In genomic region chr6:53718597-53719460, GRCh38 we compare ENCODE assay signal across 8 cellular contexts. TPM values are rescaled to one million over a fixed set of nuclear protein-coding genes. Genes with fewer than 3 reads are reported as not detected.
DNase-seq lines count a peak whose midpoint lies in the region; ATAC-seq and TF ChIP-seq lines count a peak whose summit lies in the region.

No MANE protein-coding gene starts in this region.

- H3K4me2 ChIP-seq in SK-N-SH: no peak overlapping the region

- H3K27ac Mint-ChIP-seq in CD4-positive, alpha-beta T cell: no peak overlapping the region

- no peak overlapping the region for H3K27ac ChIP-seq in CD4-positive, alpha-beta T cell (ENCODE audit: low read depth, low read length)
- H3K27ac ChIP-seq in SK-N-SH (ENCODE audit: low read depth in 2 of 2, low read length in 1 of 2): no peak overlapping the region
- peak overlapping the region in 1 of 2 donors; percentile 47 for H3K27ac ChIP-seq in uterus

- peak; percentile 54 for TF ChIP-seq RAD21 in SK-N-SH (IDR thresholded peaks at IDR 0.05; ENCODE audit: low read length)

- H3K27me3 Mint-ChIP-seq in CD4-positive, alpha-beta T cell: peaks cover 28% of the 10 kb centered on the region

- TF ChIP-seq EP300 in SK-N-SH (IDR thresholded peaks at IDR 0.05; ENCODE audit: borderline replicate concordance in 1 of 2, low read depth in 1 of 2, low read length in 1 of 2): no peak

- H3K4me1 ChIP-seq in SK-N-SH (ENCODE audit: control insufficient read depth in 1 of 2, insufficient read depth in 2 of 2, low read depth in 1 of 2, low read length in 1 of 2): no peaks in the 10 kb centered on the region
- no peaks in the 10 kb centered on the region for H3K4me1 ChIP-seq in uterus

- H3K4me1 Mint-ChIP-seq in CD4-positive, alpha-beta T cell (ENCODE audit: low read depth): peaks cover 4% of the 10 kb centered on the region

- H3K79me2 ChIP-seq in SK-N-SH (ENCODE audit: insufficient read depth): no peaks in the 10 kb centered on the region

- H3K4me3 ChIP-seq in SK-N-SH (ENCODE audit: low read depth in 2 of 2, low read length in 1 of 2) (no peak overlapping the region; a peak in 1 of 4 replicates), uterus (no peak overlapping the region)

- H3F3A ChIP-seq in SK-N-SH (replicated peaks; ENCODE audit: insufficient read depth): no peaks in the 10 kb centered on the region

- CTCF ChIA-PET in CD4-positive, alpha-beta T cell (lab: Charles Lee): interaction anchor here (0.5 to 1.8 kb wide), 10 partner anchors 10 to 560 kb away, joined by 3 to 26 read pairs (median 3); no protein-coding TSS in a partner anchor
- CTCF ChIA-PET in SK-N-SH (lab: Yijun Ruan, JAX): interaction anchor here (0.5 to 4.0 kb wide), 47 partner anchors 9 to 420 kb away, joined by 3 to 76 read pairs (median 4); partner anchors contain the start of gene KLHL31

- H3K9me3 Mint-ChIP-seq in CD4-positive, alpha-beta T cell: no peaks in the 10 kb centered on the region

- intact Hi-C loops in CD4-positive, alpha-beta T cell (cut with DNase I, micrococcal nuclease): no loop called here
- intact Hi-C loops in uterus (cut with DNase I; ENCODE audit: low total_unique reads): no loop called here

- H3K9me2 ChIP-seq in SK-N-SH: no peaks in the 10 kb centered on the region

- ATAC-seq in CD4-positive, alpha-beta T cell (ENCODE audit: poor library complexity): peak; percentile 58
- ATAC-seq in GM18511 (IDR thresholded peaks at IDR 0.05; ENCODE audit: unreplicated experiment) (peak; percentile 99), HG02852 (IDR thresholded peaks at IDR 0.05; ENCODE audit: unreplicated experiment) (peak; percentile 97)

- no peak overlapping the region for H3K4me3 Mint-ChIP-seq in CD4-positive, alpha-beta T cell

- H3K36me3 ChIP-seq in SK-N-SH (replicated peaks in 1 of 2; ENCODE audit: control insufficient read depth in 1 of 2, insufficient read depth in 2 of 2, low read length in 1 of 2): no peaks in the 10 kb centered on the region
- no peaks in the 10 kb centered on the region for H3K36me3 ChIP-seq in uterus

- H3K36me3 Mint-ChIP-seq in CD4-positive, alpha-beta T cell (ENCODE audit: low read depth): no peaks in the 10 kb centered on the region

- POLR2A ChIA-PET in CD4-positive, alpha-beta T cell (lab: Charles Lee): no interaction called here
- POLR2A ChIA-PET in SK-N-SH (lab: Yijun Ruan, JAX): interaction anchor here (0.7 kb wide), 1 partner anchor 174 kb away, joined by 3 read pairs; the partner anchor contains the start of gene GCLC

- H3K27me3 ChIP-seq in CD4-positive, alpha-beta T cell (ENCODE audit: control insufficient read depth, insufficient read depth, low read length): no peaks in the 10 kb centered on the region
- peaks cover 37% of the 10 kb centered on the region; the same call in 1 of the 2 replicates for H3K27me3 ChIP-seq in SK-N-SH (ENCODE audit: insufficient read depth)
- no peaks in the 10 kb centered on the region for H3K27me3 ChIP-seq in uterus

- H3K9me3 ChIP-seq in CD4-positive, alpha-beta T cell (ENCODE audit: control insufficient read depth, low read length): no peaks in the 10 kb centered on the region
- no peaks in the 10 kb centered on the region for H3K9me3 ChIP-seq in SK-N-SH
- H3K9me3 ChIP-seq in uterus: no peaks in the 10 kb centered on the region

- TF ChIP-seq CTCF in CD4-positive, alpha-beta T cell (IDR thresholded peaks at IDR 0.05): peak; percentile 79
- TF ChIP-seq CTCF in SK-N-SH (IDR thresholded peaks at IDR 0.05) (peak; percentile 84), uterus (IDR thresholded peaks at IDR 0.05) (peak; percentile 58 to 78 (median 68))

- H4K20me1 ChIP-seq in SK-N-SH (ENCODE audit: insufficient read depth): no peaks in the 10 kb centered on the region

- TF ChIP-seq POLR2A in uterus (IDR thresholded peaks at IDR 0.05): no peak

- WGBS in SK-N-SH (ENCODE audit: low lambda C conversion rate): 35% methylated on average over 9 of the region's 9 CpGs

- DNase-seq in CD4-positive, alpha-beta T cell: peak in 1 of 10 experiments; percentile 16
- DNase-seq in NCI-H1092 (lab: John Stamatoyannopoulos, UW): peak; percentile 44
- DNase-seq in SK-N-SH: peak; percentile 45
- peak; percentile 4 for DNase-seq in effector CD4-positive, alpha-beta T cell
- peak; percentile 81 to 82 for DNase-seq in lung microvascular endothelial cell (ENCODE audit: low read depth in 2 of 2)
- DNase-seq in uterus: peak; percentile 22 to 54

- no peak overlapping the region for H2AFZ ChIP-seq in SK-N-SH (ENCODE audit: low read depth)

- no peak overlapping the region for H3K9ac ChIP-seq in SK-N-SH

TF ChIP-seq in SK-N-SH, 30 proteins besides CTCF, POLR2A, EP300 and RAD21:
- TF ChIP-seq SMC3 (IDR thresholded peaks at IDR 0.05; ENCODE audit: low read depth, low read length) (peak; percentile 33; the same call in 1 of the 2 replicates), TCF12 (IDR thresholded peaks at IDR 0.05) (no peak), NFIC (IDR thresholded peaks at IDR 0.05; ENCODE audit: borderline replicate concordance) (no peak)
TF ChIP-seq in SK-N-SH: peak in this region for 1.

RNA-seq across cellular contexts. Expression of gene KLHL31, which starts 53.3 kb away (rescaled TPM):
- total RNA-seq in CD4-positive, alpha-beta T cell: under 1 TPM; 0.03 to 0.08 TPM
- not detected in 2 replicates for polyA plus RNA-seq in SK-N-SH (2012; rRNA removed)
- not detected in 2 replicates for polyA plus RNA-seq in SK-N-SH (2012; cell fraction: cytosol; rRNA removed)
- polyA plus RNA-seq in SK-N-SH (2012; cell fraction: nucleus; rRNA removed): 0.01 TPM in 1 of 2 replicates, not detected in the other
- total RNA-seq in lung microvascular endothelial cell: under 0.01 TPM in 2 replicates
- 1 to 10 TPM in 1 of 4 donors, under 1 TPM in 1, not detected in 2; 0.12 to 1.9 TPM for total RNA-seq in uterus
